29 cellular contexts compared by ENCODE assay signal in genomic region chr21:41874611-41875010, GRCh38.
"Had no signal": no experiment of that assay in that cellular context is flagged by ENCODE, and none has a peak within 500 bp of the region (broad histone marks: within the 10 kb centered on the region; RNA-seq: fewer than 3 reads in every experiment).

No MANE protein-coding gene starts in this region.

- H3K9me3 ChIP-seq: gastrocnemius medialis, right lobe of liver, stomach, thyroid gland, upper lobe of left lung, vagina had no signal

- H3K4me2 ChIP-seq: hepatocyte had no signal

- H3K27ac ChIP-seq: coronary artery, gastrocnemius medialis, hepatocyte, right lobe of liver, stomach, thyroid gland, upper lobe of left lung, vagina, WERI-Rb-1 had no signal

- H3K4me3 ChIP-seq: coronary artery, gastrocnemius medialis, hepatocyte, right lobe of liver, stomach, thyroid gland, upper lobe of left lung, vagina had no signal

- H3K27me3 ChIP-seq: dorsolateral prefrontal cortex, gastrocnemius medialis, hepatocyte, right lobe of liver, stomach, thyroid gland, upper lobe of left lung, vagina had no signal

- H3K36me3 ChIP-seq: gastrocnemius medialis, right lobe of liver, thyroid gland, upper lobe of left lung, vagina, WERI-Rb-1 had no signal

- FAIRE-seq: TTC549 had no signal

- DNase-seq: activated CD4-positive, alpha-beta T cell treated with anti-CD3 and anti-CD28 coated beads for 48 hours; activated CD4-positive, alpha-beta T cell treated with anti-CD3 and anti-CD28 coated beads, Interleukin-2, amount 50 U/mL, for 48 hours; activated CD8-positive, alpha-beta memory T cell treated with anti-CD3 and anti-CD28 coated beads for 24 hours; activated effector memory CD4-positive, alpha-beta T cell treated with Interleukin-2 at 50 U/mL for 16 hours; activated naive CD4-positive, alpha-beta T cell treated with Interleukin-2 at 50 U/mL for 16 hours; anterior cingulate cortex; cerebellar nuclear complex; effector memory CD4-positive, alpha-beta T cell; erythroblast; gastrocnemius medialis; islet precursor cell; left cardiac atrium; mammary epithelial cell; naive B cell; nucleus accumbens; right lobe of liver; stimulated activated CD4-positive, alpha-beta T cell treated with anti-CD3 and anti-CD28 coated beads, Interleukin-1b, Interleukin-23, amount 100 ng/mL, for 48 hours; stimulated activated CD4-positive, alpha-beta T cell treated with anti-CD3 and anti-CD28 coated beads, Interleukin-4, amount 100 ng/mL, for 4 hours; stimulated activated CD8-positive, alpha-beta memory T cell treated with anti-CD3 and anti-CD28 coated beads, Interleukin-4, amount 100 ng/mL, for 48 hours; stomach; T-helper 9 cell; thyroid gland; upper lobe of left lung; WERI-Rb-1 had no signal

- H2AFZ ChIP-seq: hepatocyte had no signal
